Comparison of ENCODE assay signal across 14 cellular contexts in genomic region chr12:19304149-19304780, GRCh38.
DNase-seq lines count a peak whose midpoint lies in the region; ATAC-seq and TF ChIP-seq lines count a peak whose summit lies in the region.
"Had no signal": no experiment of that assay in that cellular context is flagged by ENCODE, and none has a peak within 500 bp of the region (broad histone marks: within the 10 kb centered on the region; RNA-seq: fewer than 3 reads in every experiment).

No MANE protein-coding gene starts in this region.

- no peaks in the 10 kb centered on the region for H3K27me3 ChIP-seq in parathyroid adenoma (ENCODE audit: control insufficient read depth, insufficient read depth, low read length)
- H3K27me3 ChIP-seq: BE2C had no signal

- H3K9me3 ChIP-seq in parathyroid adenoma (ENCODE audit: control insufficient read depth, low read length), result no peaks in the 10 kb centered on the region
- H3K9me3 ChIP-seq: BE2C, Caco-2 had no signal

- no peaks in the 10 kb centered on the region for H3K36me3 Mint-ChIP-seq in activated T-helper 17 cell treated with anti-CD3 and anti-CD28 coated beads, Interleukin-2, amount 50 U/mL, for 72 hours (ENCODE audit: low read depth)
- H3K36me3 Mint-ChIP-seq in naive thymus-derived CD8-positive, alpha-beta T cell, result no peaks in the 10 kb centered on the region
- H3K36me3 Mint-ChIP-seq: IgD-negative memory B cell had no signal

- H3K27ac ChIP-seq in C4-2B (peak overlapping the region; percentile 33), VCaP (peak overlapping the region; percentile 61), parathyroid adenoma (peak overlapping the region; percentile 17)

- peak; percentile 17 for DNase-seq in iris pigment epithelial cell (ENCODE audit: low read depth)
- DNase-seq in naive thymus-derived CD8-positive, alpha-beta T cell, result no peak
- DNase-seq: ACHN; BE2C; C1 segment of cervical spinal cord; Caco-2; CD4-positive, alpha-beta T cell; H9 had no signal

- ATAC-seq in GM21381 (IDR thresholded peaks at IDR 0.05; ENCODE audit: unreplicated experiment), result no peak
- no peak for ATAC-seq in activated T-helper 17 cell treated with anti-CD3 and anti-CD28 coated beads, Interleukin-2, amount 50 U/mL, for 72 hours (replicated peaks)
- ATAC-seq in naive thymus-derived CD8-positive, alpha-beta T cell, result no peak

- H3K79me2 ChIP-seq in parathyroid adenoma, result no peaks in the 10 kb centered on the region

- POLR2A ChIA-PET in naive thymus-derived CD8-positive, alpha-beta T cell (lab: Charles Lee), result no interaction called here

- no peaks in the 10 kb centered on the region for H3K27me3 Mint-ChIP-seq in activated T-helper 17 cell treated with anti-CD3 and anti-CD28 coated beads, Interleukin-2, amount 50 U/mL, for 72 hours
- no peaks in the 10 kb centered on the region for H3K27me3 Mint-ChIP-seq in naive thymus-derived CD8-positive, alpha-beta T cell
- H3K27me3 Mint-ChIP-seq: CD4-positive, alpha-beta T cell; IgD-negative memory B cell had no signal

- H3K27ac Mint-ChIP-seq in activated T-helper 17 cell treated with anti-CD3 and anti-CD28 coated beads, Interleukin-2, amount 50 U/mL, for 72 hours, result no peak overlapping the region
- no peak overlapping the region for H3K27ac Mint-ChIP-seq in naive thymus-derived CD8-positive, alpha-beta T cell
- H3K27ac Mint-ChIP-seq: CD4-positive, alpha-beta T cell; IgD-negative memory B cell had no signal

- H3K4me1 ChIP-seq in parathyroid adenoma, result peaks cover 3% of the 10 kb centered on the region
- H3K4me1 ChIP-seq: BE2C, Caco-2 had no signal

- no peak overlapping the region for H3K4me2 ChIP-seq in parathyroid adenoma (ENCODE audit: low read length)

- H3K4me3 Mint-ChIP-seq in activated T-helper 17 cell treated with anti-CD3 and anti-CD28 coated beads, Interleukin-2, amount 50 U/mL, for 72 hours, result no peak overlapping the region
- no peak overlapping the region for H3K4me3 Mint-ChIP-seq in naive thymus-derived CD8-positive, alpha-beta T cell
- H3K4me3 Mint-ChIP-seq: CD4-positive, alpha-beta T cell; H9; IgD-negative memory B cell had no signal

- no peaks in the 10 kb centered on the region for H3K9me3 Mint-ChIP-seq in activated T-helper 17 cell treated with anti-CD3 and anti-CD28 coated beads, Interleukin-2, amount 50 U/mL, for 72 hours
- H3K9me3 Mint-ChIP-seq in naive thymus-derived CD8-positive, alpha-beta T cell, result no peaks in the 10 kb centered on the region
- H3K9me3 Mint-ChIP-seq: CD4-positive, alpha-beta T cell; IgD-negative memory B cell had no signal

- no peak overlapping the region for H2AFZ ChIP-seq in parathyroid adenoma

- no peak overlapping the region for H3K9ac ChIP-seq in parathyroid adenoma

- H3K4me1 Mint-ChIP-seq in activated T-helper 17 cell treated with anti-CD3 and anti-CD28 coated beads, Interleukin-2, amount 50 U/mL, for 72 hours, result no peaks in the 10 kb centered on the region
- no peaks in the 10 kb centered on the region for H3K4me1 Mint-ChIP-seq in naive thymus-derived CD8-positive, alpha-beta T cell
- H3K4me1 Mint-ChIP-seq: IgD-negative memory B cell had no signal

- H3K36me3 ChIP-seq in parathyroid adenoma (ENCODE audit: control insufficient read depth, insufficient read depth, low read length), result no peaks in the 10 kb centered on the region
- H3K36me3 ChIP-seq: BE2C had no signal

- TF ChIP-seq CTCF in C4-2B (conservative IDR thresholded peaks at IDR 0.05) (no peak), VCaP (conservative IDR thresholded peaks at IDR 0.05) (no peak), parathyroid adenoma (IDR thresholded peaks at IDR 0.05) (no peak)

- H3K4me3 ChIP-seq in parathyroid adenoma (ENCODE audit: low read depth, low read length), result no peak overlapping the region
